In genomic region chr19:9309974-9310446, GRCh38 we compare ENCODE assay signal across 9 cellular contexts. TPM values are rescaled to one million over a fixed set of nuclear protein-coding genes. Genes with fewer than 3 reads are reported as not detected.
DNase-seq lines count a peak whose midpoint lies in the region; ATAC-seq and TF ChIP-seq lines count a peak whose summit lies in the region.
"Had no signal": no experiment of that assay in that cellular context is flagged by ENCODE, and none has a peak within 500 bp of the region (broad histone marks: within the 10 kb centered on the region; RNA-seq: fewer than 3 reads in every experiment).

No MANE protein-coding gene starts in this region.

- DNase-seq in Caco-2 (peak in 1 of 2 experiments; percentile 87), NCI-H748 (lab: John Stamatoyannopoulos, UW; ENCODE audit: unreplicated experiment) (peak; percentile 93), Right ventricle myocardium superior (peak; percentile 95), ovary (peak; percentile 95 to 96 (median 95)), HK-2 (ENCODE audit: unreplicated experiment) (no peak)
- DNase-seq in activated naive CD8-positive, alpha-beta T cell treated with anti-CD3 and anti-CD28 coated beads for 36 hours = no peak

- H3K27ac ChIP-seq in ovary = peak overlapping the region; percentile 72 to 90

- ATAC-seq in GM19455 (IDR thresholded peaks at IDR 0.05; ENCODE audit: unreplicated experiment) (peak; percentile 57), HG03520 (IDR thresholded peaks at IDR 0.05; ENCODE audit: unreplicated experiment) (peak; percentile 57), Right ventricle myocardium superior (ENCODE audit: poor library complexity) (peak; percentile 94)

- intact Hi-C loops in Caco-2 (cut with micrococcal nuclease; ENCODE audit: unreplicated experiment) = no loop called here
- intact Hi-C loops in Right ventricle myocardium superior (cut with DNase I) = loop anchor here (10.0 kb wide), 1 partner anchor 485 kb away; no protein-coding TSS in a partner anchor
- intact Hi-C loops in ovary (cut with DNase I) = loop anchor here in 2 of 4 donors (5.0 to 10.0 kb wide), 3 partner anchors 275 to 485 kb away; partner anchors contain the start of genes ZNF121 (in 1 of the 2) and ZNF561 (in 1 of the 2)

- TF ChIP-seq EP300 in ovary (IDR thresholded peaks at IDR 0.05) = no peak

- no peaks in the 10 kb centered on the region for H3K9me3 Mint-ChIP-seq in Caco-2 (ENCODE audit: unreplicated experiment)
- H3K9me3 Mint-ChIP-seq in activated naive CD8-positive, alpha-beta T cell treated with anti-CD3 and anti-CD28 coated beads for 36 hours = peaks cover 12% of the 10 kb centered on the region

- peak overlapping the region; percentile 79 for H3K27ac Mint-ChIP-seq in Caco-2 (ENCODE audit: unreplicated experiment)
- peak overlapping the region; percentile 93 for H3K27ac Mint-ChIP-seq in activated naive CD8-positive, alpha-beta T cell treated with anti-CD3 and anti-CD28 coated beads for 36 hours

- BruUV-seq in Caco-2 (replicated peaks; lab: Mats Ljungman, UMichigan) = no TSS peak

- no peak for TF ChIP-seq POLR2A in ovary (IDR thresholded peaks at IDR 0.05)

- 2 to 6% (median 3%) methylated on average over 13 of the region's 13 CpGs for WGBS in ovary, 3 donors

- H3K4me1 Mint-ChIP-seq in Caco-2 (ENCODE audit: low read depth, unreplicated experiment) = no peaks in the 10 kb centered on the region
- peaks cover 17% of the 10 kb centered on the region for H3K4me1 Mint-ChIP-seq in activated naive CD8-positive, alpha-beta T cell treated with anti-CD3 and anti-CD28 coated beads for 36 hours

- H3K4me3 ChIP-seq in Caco-2 (ENCODE audit: low read depth, low read length) = peak overlapping the region; percentile 51
- peak overlapping the region; percentile 97 for H3K4me3 ChIP-seq in ovary

- H3K27me3 ChIP-seq in Caco-2 (replicated peaks; ENCODE audit: control insufficient read depth, insufficient read depth, low read length) (no peaks in the 10 kb centered on the region), ovary (no peaks in the 10 kb centered on the region)

- CTCF ChIA-PET in Caco-2 (lab: Charles Lee) = no interaction called here

- H3K36me3 ChIP-seq in Caco-2 (ENCODE audit: control insufficient read depth, insufficient read depth, low read length) = no peaks in the 10 kb centered on the region
- H3K36me3 ChIP-seq in ovary = no peaks in the 10 kb centered on the region

- H3K27me3 Mint-ChIP-seq in Caco-2 (ENCODE audit: insufficient read depth, unreplicated experiment) = no peaks in the 10 kb centered on the region
- H3K27me3 Mint-ChIP-seq in activated naive CD8-positive, alpha-beta T cell treated with anti-CD3 and anti-CD28 coated beads for 36 hours = peaks cover 4% of the 10 kb centered on the region

- peaks cover 10% of the 10 kb centered on the region; the same call in 1 of the 2 replicates for H3K9me3 ChIP-seq in Caco-2
- peaks cover 0 to 5% of the 10 kb centered on the region in 2 donors for H3K9me3 ChIP-seq in ovary

- H3K36me3 Mint-ChIP-seq in Caco-2 (ENCODE audit: insufficient read depth, unreplicated experiment) = peaks cover 16% of the 10 kb centered on the region
- peaks cover 19% of the 10 kb centered on the region for H3K36me3 Mint-ChIP-seq in activated naive CD8-positive, alpha-beta T cell treated with anti-CD3 and anti-CD28 coated beads for 36 hours

- no peak for TF ChIP-seq CTCF in Caco-2 (IDR thresholded peaks at IDR 0.05; ENCODE audit: insufficient read depth in 1 of 2, low read depth in 1 of 2, low read length in 1 of 2, severe bottlenecking in 1 of 2, unreplicated experiment in 1 of 2)
- no peak for TF ChIP-seq CTCF in ovary (IDR thresholded peaks at IDR 0.05)

- no peaks in the 10 kb centered on the region for H3K4me1 ChIP-seq in Caco-2
- H3K4me1 ChIP-seq in ovary (ENCODE audit: insufficient read depth) = peaks cover 1% of the 10 kb centered on the region

- peak overlapping the region; percentile 77 for H3K4me3 Mint-ChIP-seq in Caco-2 (ENCODE audit: unreplicated experiment)
- peak overlapping the region; percentile 95 for H3K4me3 Mint-ChIP-seq in activated naive CD8-positive, alpha-beta T cell treated with anti-CD3 and anti-CD28 coated beads for 36 hours

- POLR2A ChIA-PET in Caco-2 (lab: Charles Lee) = no interaction called here

RNA-seq across cellular contexts. Expression of gene ZNF699, which starts 0.4 kb away (rescaled TPM):
- total RNA-seq in Caco-2 (2022) = 0.77 and 2.0 TPM in 2 replicates
- total RNA-seq in activated naive CD8-positive, alpha-beta T cell treated with anti-CD3 and anti-CD28 coated beads for 36 hours = 1 to 10 TPM; 4.6 to 5.1 TPM
- 3.2 TPM for total RNA-seq in Right ventricle myocardium superior
- 10 to 100 TPM in 6 of 7 donors, 1 to 10 TPM in 1; 9.2 to 31.2 (median 14.2) TPM for total RNA-seq in ovary
- polyA plus RNA-seq in ovary = 1 to 10 TPM; 3.6 to 6.1 TPM

RNA-seq across cellular contexts. Expression of gene ZNF559, which starts 14.0 kb away (rescaled TPM):
- total RNA-seq in Caco-2 (2022) = 5.4 and 5.5 TPM in 2 replicates
- total RNA-seq in activated naive CD8-positive, alpha-beta T cell treated with anti-CD3 and anti-CD28 coated beads for 36 hours = 10 to 100 TPM; 13.0 to 14.9 TPM
- 19.4 TPM for total RNA-seq in Right ventricle myocardium superior
- 10 to 100 TPM; 22.7 to 45.3 (median 28.1) TPM for total RNA-seq in ovary
- polyA plus RNA-seq in ovary = 10 to 100 TPM; 24.5 to 25.0 TPM

RNA-seq across cellular contexts. Expression of gene ZNF177, which starts 52.8 kb away (rescaled TPM):
- total RNA-seq in Caco-2 (2022) (0.34 and 0.70 TPM in 2 replicates), Right ventricle myocardium superior (2.4 TPM), ovary (1 to 10 TPM; 3.0 to 7.1 (median 5.7) TPM)
- 1 to 10 TPM in 1 of 2 experiments, under 1 TPM in 1; 0.74 to 1.0 TPM for total RNA-seq in activated naive CD8-positive, alpha-beta T cell treated with anti-CD3 and anti-CD28 coated beads for 36 hours
- 1 to 10 TPM; 4.8 to 7.8 TPM for polyA plus RNA-seq in ovary

RNA-seq across cellular contexts. Expression of gene OR7E24, which starts 59.3 kb away (rescaled TPM):
- not detected in 2 replicates for total RNA-seq in Caco-2 (2022)
- total RNA-seq in activated naive CD8-positive, alpha-beta T cell treated with anti-CD3 and anti-CD28 coated beads for 36 hours = not detected
- not detected for total RNA-seq in Right ventricle myocardium superior
- not detected for total RNA-seq in ovary
- not detected for polyA plus RNA-seq in ovary
- polyA plus RNA-seq: adipose tissue had no signal

Comparison
In these comparisons a context has a peak if more than half of its experiments do, and no peak if none do; other contexts are left out.
1. DNase-seq: peak in NCI-H748 (single experiment), Right ventricle myocardium superior (single experiment) and ovary (5 of 5); none in activated naive CD8-positive, alpha-beta T cell treated with anti-CD3 and anti-CD28 coated beads for 36 hours (single experiment) and HK-2 (single experiment).
2. Peak in every context shown above with its lines, with median percentiles within 50 percentile points of each other: ATAC-seq.